In the genomic region with DNA sequence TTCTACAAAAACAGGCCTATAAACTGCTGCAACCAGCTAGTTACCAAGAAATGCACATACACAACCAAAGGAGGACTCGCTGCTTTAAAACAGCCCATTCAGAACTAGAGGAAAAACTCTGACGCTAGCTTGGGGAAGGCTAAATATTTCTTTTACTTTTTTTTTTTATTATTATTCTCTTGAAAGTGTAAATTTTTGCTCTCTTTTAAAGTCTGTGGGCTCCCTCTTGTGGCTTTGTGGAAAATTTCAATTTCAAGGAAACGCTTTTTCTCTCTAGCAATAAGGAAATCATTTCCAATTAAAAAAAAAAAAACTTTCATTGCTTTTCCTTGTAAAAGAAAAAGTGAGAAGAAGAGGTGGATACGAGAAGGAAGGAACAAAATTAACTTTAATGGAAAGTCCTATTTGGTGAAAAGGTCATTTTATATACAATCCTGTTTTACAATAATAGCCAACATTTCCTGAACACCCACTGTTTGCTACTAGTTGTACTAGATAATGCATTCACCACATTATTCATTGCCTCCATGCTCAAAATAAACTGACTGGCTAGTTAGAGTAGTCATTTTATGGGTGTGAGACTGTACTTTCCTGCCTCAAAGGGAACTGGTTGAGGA, we compare ENCODE assay signal across 8 cellular contexts. TPM values are rescaled to one million over a fixed set of nuclear protein-coding genes. Genes with fewer than 3 reads are reported as not detected.
DNase-seq lines count a peak whose midpoint lies in the region; FAIRE-seq and TF ChIP-seq lines count a peak whose summit lies in the region.

No MANE protein-coding gene starts in this region.

- peak in 5 of 7 experiments; percentile 17 to 58 (median 40) for TF ChIP-seq CTCF in stomach (IDR thresholded peaks at IDR 0.05)

- WGBS in stomach, 5 donors, result 9 to 14% (median 13%) methylated on average over 4 of the region's 4 CpGs

- intact Hi-C loops in stomach (cut with DNase I; ENCODE audit: low total_unique reads), result loop anchor here (10.0 kb wide), 1 partner anchor 254 kb away; no protein-coding TSS in a partner anchor

- peak; percentile 46 for DNase-seq in AG08395 (ENCODE audit: low spot score)
- DNase-seq in GM19239 (ENCODE audit: insufficient read length, low spot score), result no peak
- DNase-seq in SK-MEL-5 (ENCODE audit: low read depth, low spot score), result peak; percentile 72
- peak; percentile 14 for DNase-seq in glomerular endothelial cell (ENCODE audit: extremely low read depth, low read depth, low spot score)
- no peak for DNase-seq in stomach
- no peak for DNase-seq in NCI-H187 (lab: John Stamatoyannopoulos, UW)
- no peak for DNase-seq in ureter (ENCODE audit: low spot score)
- DNase-seq in activated CD4-positive, alpha-beta T cell treated with anti-CD3 and anti-CD28 coated beads, Interleukin-2, amount 50 U/mL, for 48 hours, result no peak

- H3K36me3 ChIP-seq in stomach, result peaks cover 4 to 60% (median 55%) of the 10 kb centered on the region in 4 donors

- peak; percentile 28 for FAIRE-seq in GM19239 (lab: Jason Lieb, UNC)

- TF ChIP-seq EP300 in stomach (IDR thresholded peaks at IDR 0.05), result no peak

- H3K9me3 ChIP-seq in stomach, result no peaks in the 10 kb centered on the region

- in situ Hi-C loops in SK-MEL-5 (cut with HindIII; ENCODE audit: low pct_unique_long_range_greater_than_20kb, low sequenced_read_pairs), result no loop called here

- H3K27me3 ChIP-seq in stomach, result no peaks in the 10 kb centered on the region

- H3K27ac ChIP-seq in stomach, result no peak overlapping the region

- peaks cover 0 to 9% (median 4%) of the 10 kb centered on the region in 4 donors for H3K4me1 ChIP-seq in stomach

- no peak for TF ChIP-seq POLR2A in stomach (IDR thresholded peaks at IDR 0.05)

- H3K4me3 ChIP-seq in stomach, result no peak overlapping the region

RNA-seq across cellular contexts. Expression of a gene that starts 51.2 kb away (rescaled TPM):
- total RNA-seq in SK-MEL-5 (2014; rRNA removed; shearing (Covaris generic)), result 26.3 and 26.5 TPM in 2 replicates
- 13.1 and 13.8 TPM in 2 replicates for polyA plus RNA-seq in SK-MEL-5 (2015; cell fraction: cytosol; rRNA removed)
- 55.4 and 56.7 TPM in 2 replicates for polyA plus RNA-seq in SK-MEL-5 (2015; cell fraction: nucleus; rRNA removed)
- total RNA-seq in glomerular endothelial cell (not detected in 2 replicates), stomach (1 to 10 TPM in 3 of 5 donors, not detected in 2; 2.6 to 4.9 (median 2.9) TPM), ureter (not detected)
- polyA plus RNA-seq in stomach, result under 1 TPM; 0.46 to 0.87 (median 0.78) TPM

Comparison
In these comparisons a context has a peak if more than half of its experiments do, and no peak if none do; other contexts are left out.
1. DNase-seq: peak in AG08395 (single experiment), SK-MEL-5 (single experiment) and glomerular endothelial cell (single experiment); none in GM19239 (single experiment), stomach (single experiment), NCI-H187 (0 of 2), ureter (single experiment) and activated CD4-positive, alpha-beta T cell treated with anti-CD3 and anti-CD28 coated beads, Interleukin-2, amount 50 U/mL, for 48 hours (0 of 2).